In genomic region chr6:3235486-3235885, GRCh38 we compare ENCODE assay signal across 17 cellular contexts.
"Had no signal": no experiment of that assay in that cellular context is flagged by ENCODE, and none has a peak within 500 bp of the region (broad histone marks: within the 10 kb centered on the region; RNA-seq: fewer than 3 reads in every experiment).

No MANE protein-coding gene starts in this region.

- H3K36me3 Mint-ChIP-seq: natural killer cell; stimulated activated memory B cell treated with anti-CD40 and anti-IgM and Interleukin-4, amounts not matched to agents 10 μg/mL and 1 μg/mL and 100 μg/mL, for 72 hours had no signal

- H3K9me3 ChIP-seq: right atrium auricular region had no signal

- H3K4me3 ChIP-seq: right atrium auricular region had no signal

- H3K36me3 ChIP-seq: right atrium auricular region had no signal

- ATAC-seq: activated CD8-positive, alpha-beta T cell treated with anti-CD3 and anti-CD28 coated beads for 36 hours; natural killer cell; stimulated activated memory B cell treated with anti-CD40 and anti-IgM and Interleukin-4, amounts not matched to agents 10 μg/mL and 1 μg/mL and 100 μg/mL, for 72 hours had no signal

- DNase-seq: activated CD4-positive, alpha-beta T cell treated with anti-CD3 and anti-CD28 coated beads for 48 hours; activated CD8-positive, alpha-beta T cell treated with anti-CD3 and anti-CD28 coated beads for 36 hours; activated gamma-delta T cell; activated T-cell treated with anti-CD3 and anti-CD28 coated beads, Interleukin-2, amount 50 U/mL, for 48 hours; amniotic stem cell; central memory CD4-positive, alpha-beta T cell; cortex of kidney; effector CD8-positive, alpha-beta T cell; foreskin melanocyte; mesendoderm; natural killer cell; nucleus accumbens; posterior cingulate gyrus; stimulated activated CD4-positive, alpha-beta T cell treated with anti-CD3 and anti-CD28 coated beads, Interleukin-2, amount 100 ng/mL, for 48 hours had no signal

- H3K27ac Mint-ChIP-seq: activated CD8-positive, alpha-beta T cell treated with anti-CD3 and anti-CD28 coated beads for 36 hours; activated naive CD8-positive, alpha-beta T cell; natural killer cell; stimulated activated memory B cell treated with anti-CD40 and anti-IgM and Interleukin-4, amounts not matched to agents 10 μg/mL and 1 μg/mL and 100 μg/mL, for 72 hours had no signal

- H3K9me3 Mint-ChIP-seq: activated CD8-positive, alpha-beta T cell treated with anti-CD3 and anti-CD28 coated beads for 36 hours; natural killer cell; stimulated activated memory B cell treated with anti-CD40 and anti-IgM and Interleukin-4, amounts not matched to agents 10 μg/mL and 1 μg/mL and 100 μg/mL, for 72 hours had no signal

- H3K27ac ChIP-seq: right atrium auricular region had no signal

- H3K4me3 Mint-ChIP-seq: activated CD8-positive, alpha-beta T cell treated with anti-CD3 and anti-CD28 coated beads for 36 hours; activated naive CD8-positive, alpha-beta T cell; natural killer cell; stimulated activated memory B cell treated with anti-CD40 and anti-IgM and Interleukin-4, amounts not matched to agents 10 μg/mL and 1 μg/mL and 100 μg/mL, for 72 hours had no signal
